Comparison of ENCODE assay signal across 1 cellular context in the genomic region with DNA sequence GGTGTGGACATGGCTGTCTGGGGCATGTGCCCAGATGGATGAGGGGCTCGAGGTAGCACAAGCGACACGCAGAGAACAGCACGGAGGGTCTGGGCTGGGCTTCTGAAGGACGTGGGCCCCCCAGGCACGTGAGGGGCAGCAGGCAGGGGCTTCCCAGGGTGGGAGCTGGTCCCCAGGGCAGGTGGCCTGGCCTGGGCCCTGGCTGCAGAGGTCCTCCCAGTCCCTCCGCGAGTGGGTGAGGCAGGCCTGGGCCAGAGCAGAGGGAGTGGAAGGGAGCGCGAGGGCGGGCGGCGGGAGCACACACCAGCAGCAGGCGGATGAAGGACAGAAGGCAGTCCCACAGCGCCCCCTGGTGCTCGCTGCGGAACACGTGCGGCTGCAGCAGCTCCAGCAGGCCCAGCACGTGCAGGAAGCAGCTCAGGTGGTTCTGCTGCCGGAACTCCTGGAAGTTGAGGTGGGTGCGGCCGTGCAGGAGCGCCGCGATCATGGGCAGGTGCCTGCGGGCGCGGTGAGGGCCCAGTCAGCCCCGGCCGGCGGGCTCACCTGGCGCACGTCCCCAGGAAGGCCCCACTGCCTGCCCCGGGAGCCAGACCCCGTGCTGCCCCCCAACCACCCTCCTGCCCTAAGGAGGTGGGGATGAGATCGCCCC.
TF ChIP-seq lines count a peak whose summit lies in the region.

No MANE protein-coding gene starts in this region.

TF ChIP-seq in WTC11, 78 proteins besides CTCF, POLR2A, EP300 and RAD21 (continued from another document and continues in another):
- TF ChIP-seq, protein P1, sequence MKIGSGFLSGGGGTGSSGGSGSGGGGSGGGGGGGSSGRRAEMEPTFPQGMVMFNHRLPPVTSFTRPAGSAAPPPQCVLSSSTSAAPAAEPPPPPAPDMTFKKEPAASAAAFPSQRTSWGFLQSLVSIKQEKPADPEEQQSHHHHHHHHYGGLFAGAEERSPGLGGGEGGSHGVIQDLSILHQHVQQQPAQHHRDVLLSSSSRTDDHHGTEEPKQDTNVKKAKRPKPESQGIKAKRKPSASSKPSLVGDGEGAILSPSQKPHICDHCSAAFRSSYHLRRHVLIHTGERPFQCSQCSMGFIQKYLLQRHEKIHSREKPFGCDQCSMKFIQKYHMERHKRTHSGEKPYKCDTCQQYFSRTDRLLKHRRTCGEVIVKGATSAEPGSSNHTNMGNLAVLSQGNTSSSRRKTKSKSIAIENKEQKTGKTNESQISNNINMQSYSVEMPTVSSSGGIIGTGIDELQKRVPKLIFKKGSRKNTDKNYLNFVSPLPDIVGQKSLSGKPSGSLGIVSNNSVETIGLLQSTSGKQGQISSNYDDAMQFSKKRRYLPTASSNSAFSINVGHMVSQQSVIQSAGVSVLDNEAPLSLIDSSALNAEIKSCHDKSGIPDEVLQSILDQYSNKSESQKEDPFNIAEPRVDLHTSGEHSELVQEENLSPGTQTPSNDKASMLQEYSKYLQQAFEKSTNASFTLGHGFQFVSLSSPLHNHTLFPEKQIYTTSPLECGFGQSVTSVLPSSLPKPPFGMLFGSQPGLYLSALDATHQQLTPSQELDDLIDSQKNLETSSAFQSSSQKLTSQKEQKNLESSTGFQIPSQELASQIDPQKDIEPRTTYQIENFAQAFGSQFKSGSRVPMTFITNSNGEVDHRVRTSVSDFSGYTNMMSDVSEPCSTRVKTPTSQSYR (CRISPR knock-in tag; IDR thresholded peaks at IDR 0.05): 0 out of 2 replicates have a peak, but pooled peaks have one; percentile 21
- TF ChIP-seq, protein P2, sequence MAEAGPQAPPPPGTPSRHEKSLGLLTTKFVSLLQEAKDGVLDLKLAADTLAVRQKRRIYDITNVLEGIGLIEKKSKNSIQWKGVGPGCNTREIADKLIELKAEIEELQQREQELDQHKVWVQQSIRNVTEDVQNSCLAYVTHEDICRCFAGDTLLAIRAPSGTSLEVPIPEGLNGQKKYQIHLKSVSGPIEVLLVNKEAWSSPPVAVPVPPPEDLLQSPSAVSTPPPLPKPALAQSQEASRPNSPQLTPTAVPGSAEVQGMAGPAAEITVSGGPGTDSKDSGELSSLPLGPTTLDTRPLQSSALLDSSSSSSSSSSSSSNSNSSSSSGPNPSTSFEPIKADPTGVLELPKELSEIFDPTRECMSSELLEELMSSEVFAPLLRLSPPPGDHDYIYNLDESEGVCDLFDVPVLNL (CRISPR knock-in tag; IDR thresholded peaks at IDR 0.05; ENCODE audit: borderline replicate concordance, low read depth): no peak
- TF ChIP-seq EMX1 (CRISPR knock-in tag; IDR thresholded peaks at IDR 0.05): no peak; the same call in 1 of the 2 replicates
- TF ChIP-seq SMAD3 (CRISPR knock-in tag; IDR thresholded peaks at IDR 0.05; ENCODE audit: borderline replicate concordance): no peak
- TF ChIP-seq SP1 (CRISPR knock-in tag; conservative IDR thresholded peaks at IDR 0.05): 0 out of 2 replicates have a peak, but pooled peaks have one; percentile 29
- TF ChIP-seq TP53 (CRISPR knock-in tag; IDR thresholded peaks at IDR 0.05): no peak
- 0 out of 2 replicates have a peak, but pooled peaks have one; percentile 20 for TF ChIP-seq FOXP1 (CRISPR knock-in tag; IDR thresholded peaks at IDR 0.05; ENCODE audit: borderline replicate concordance)
- TF ChIP-seq HMGA2 (CRISPR knock-in tag; IDR thresholded peaks at IDR 0.05): no peak
- TF ChIP-seq GRHL2 (CRISPR knock-in tag; IDR thresholded peaks at IDR 0.05; ENCODE audit: insufficient replicate concordance, severe bottlenecking): no peak
- no peak for TF ChIP-seq TEAD4 (CRISPR knock-in tag; IDR thresholded peaks at IDR 0.05)
- TF ChIP-seq, protein P3, sequence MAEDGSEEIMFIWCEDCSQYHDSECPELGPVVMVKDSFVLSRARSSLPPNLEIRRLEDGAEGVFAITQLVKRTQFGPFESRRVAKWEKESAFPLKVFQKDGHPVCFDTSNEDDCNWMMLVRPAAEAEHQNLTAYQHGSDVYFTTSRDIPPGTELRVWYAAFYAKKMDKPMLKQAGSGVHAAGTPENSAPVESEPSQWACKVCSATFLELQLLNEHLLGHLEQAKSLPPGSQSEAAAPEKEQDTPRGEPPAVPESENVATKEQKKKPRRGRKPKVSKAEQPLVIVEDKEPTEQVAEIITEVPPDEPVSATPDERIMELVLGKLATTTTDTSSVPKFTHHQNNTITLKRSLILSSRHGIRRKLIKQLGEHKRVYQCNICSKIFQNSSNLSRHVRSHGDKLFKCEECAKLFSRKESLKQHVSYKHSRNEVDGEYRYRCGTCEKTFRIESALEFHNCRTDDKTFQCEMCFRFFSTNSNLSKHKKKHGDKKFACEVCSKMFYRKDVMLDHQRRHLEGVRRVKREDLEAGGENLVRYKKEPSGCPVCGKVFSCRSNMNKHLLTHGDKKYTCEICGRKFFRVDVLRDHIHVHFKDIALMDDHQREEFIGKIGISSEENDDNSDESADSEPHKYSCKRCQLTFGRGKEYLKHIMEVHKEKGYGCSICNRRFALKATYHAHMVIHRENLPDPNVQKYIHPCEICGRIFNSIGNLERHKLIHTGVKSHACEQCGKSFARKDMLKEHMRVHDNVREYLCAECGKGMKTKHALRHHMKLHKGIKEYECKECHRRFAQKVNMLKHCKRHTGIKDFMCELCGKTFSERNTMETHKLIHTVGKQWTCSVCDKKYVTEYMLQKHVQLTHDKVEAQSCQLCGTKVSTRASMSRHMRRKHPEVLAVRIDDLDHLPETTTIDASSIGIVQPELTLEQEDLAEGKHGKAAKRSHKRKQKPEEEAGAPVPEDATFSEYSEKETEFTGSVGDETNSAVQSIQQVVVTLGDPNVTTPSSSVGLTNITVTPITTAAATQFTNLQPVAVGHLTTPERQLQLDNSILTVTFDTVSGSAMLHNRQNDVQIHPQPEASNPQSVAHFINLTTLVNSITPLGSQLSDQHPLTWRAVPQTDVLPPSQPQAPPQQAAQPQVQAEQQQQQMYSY (CRISPR knock-in tag; IDR thresholded peaks at IDR 0.05): no peak
- TF ChIP-seq E2F5 (CRISPR knock-in tag; IDR thresholded peaks at IDR 0.05): no peak
- TF ChIP-seq ZNF219 (CRISPR knock-in tag; IDR thresholded peaks at IDR 0.05; ENCODE audit: borderline replicate concordance): no peak; the same call in 1 of the 2 replicates
- no peak for TF ChIP-seq KAT7 (CRISPR knock-in tag; IDR thresholded peaks at IDR 0.05; ENCODE audit: borderline replicate concordance)
- no peak for TF ChIP-seq NR2C2 (CRISPR knock-in tag; IDR thresholded peaks at IDR 0.05)
- no peak for TF ChIP-seq SMAD4 (CRISPR knock-in tag; IDR thresholded peaks at IDR 0.05)
- TF ChIP-seq, protein P4, sequence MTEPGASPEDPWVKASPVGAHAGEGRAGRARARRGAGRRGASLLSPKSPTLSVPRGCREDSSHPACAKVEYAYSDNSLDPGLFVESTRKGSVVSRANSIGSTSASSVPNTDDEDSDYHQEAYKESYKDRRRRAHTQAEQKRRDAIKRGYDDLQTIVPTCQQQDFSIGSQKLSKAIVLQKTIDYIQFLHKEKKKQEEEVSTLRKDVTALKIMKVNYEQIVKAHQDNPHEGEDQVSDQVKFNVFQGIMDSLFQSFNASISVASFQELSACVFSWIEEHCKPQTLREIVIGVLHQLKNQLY (CRISPR knock-in tag; IDR thresholded peaks at IDR 0.05): no peak
- 0 out of 2 replicates have a peak, but pooled peaks have one; percentile 47 for TF ChIP-seq ETV6 (CRISPR knock-in tag; IDR thresholded peaks at IDR 0.05)
- TF ChIP-seq IRF1 (CRISPR knock-in tag; IDR thresholded peaks at IDR 0.05): no peak
- no peak for TF ChIP-seq ZNF396 (CRISPR knock-in tag; IDR thresholded peaks at IDR 0.05; ENCODE audit: borderline replicate concordance)
- no peak for TF ChIP-seq CBFB (CRISPR knock-in tag; IDR thresholded peaks at IDR 0.05; ENCODE audit: low read depth)
- TF ChIP-seq PRRX2 (CRISPR knock-in tag; IDR thresholded peaks at IDR 0.05): no peak
- TF ChIP-seq, protein P5, sequence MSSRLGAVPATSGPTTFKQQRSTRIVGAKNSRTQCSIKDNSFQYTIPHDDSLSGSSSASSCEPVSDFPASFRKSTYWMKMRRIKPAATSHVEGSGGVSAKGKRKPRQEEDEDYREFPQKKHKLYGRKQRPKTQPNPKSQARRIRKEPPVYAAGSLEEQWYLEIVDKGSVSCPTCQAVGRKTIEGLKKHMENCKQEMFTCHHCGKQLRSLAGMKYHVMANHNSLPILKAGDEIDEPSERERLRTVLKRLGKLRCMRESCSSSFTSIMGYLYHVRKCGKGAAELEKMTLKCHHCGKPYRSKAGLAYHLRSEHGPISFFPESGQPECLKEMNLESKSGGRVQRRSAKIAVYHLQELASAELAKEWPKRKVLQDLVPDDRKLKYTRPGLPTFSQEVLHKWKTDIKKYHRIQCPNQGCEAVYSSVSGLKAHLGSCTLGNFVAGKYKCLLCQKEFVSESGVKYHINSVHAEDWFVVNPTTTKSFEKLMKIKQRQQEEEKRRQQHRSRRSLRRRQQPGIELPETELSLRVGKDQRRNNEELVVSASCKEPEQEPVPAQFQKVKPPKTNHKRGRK (CRISPR knock-in tag; IDR thresholded peaks at IDR 0.05; ENCODE audit: borderline replicate concordance): no peak
- TF ChIP-seq, protein P6, sequence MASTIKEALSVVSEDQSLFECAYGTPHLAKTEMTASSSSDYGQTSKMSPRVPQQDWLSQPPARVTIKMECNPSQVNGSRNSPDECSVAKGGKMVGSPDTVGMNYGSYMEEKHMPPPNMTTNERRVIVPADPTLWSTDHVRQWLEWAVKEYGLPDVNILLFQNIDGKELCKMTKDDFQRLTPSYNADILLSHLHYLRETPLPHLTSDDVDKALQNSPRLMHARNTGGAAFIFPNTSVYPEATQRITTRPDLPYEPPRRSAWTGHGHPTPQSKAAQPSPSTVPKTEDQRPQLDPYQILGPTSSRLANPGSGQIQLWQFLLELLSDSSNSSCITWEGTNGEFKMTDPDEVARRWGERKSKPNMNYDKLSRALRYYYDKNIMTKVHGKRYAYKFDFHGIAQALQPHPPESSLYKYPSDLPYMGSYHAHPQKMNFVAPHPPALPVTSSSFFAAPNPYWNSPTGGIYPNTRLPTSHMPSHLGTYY (CRISPR knock-in tag; IDR thresholded peaks at IDR 0.05): no peak
- no peak for TF ChIP-seq ZNF317 (CRISPR knock-in tag; IDR thresholded peaks at IDR 0.05; ENCODE audit: borderline replicate concordance, low read depth)
- no peak for TF ChIP-seq NR1H2 (CRISPR knock-in tag; IDR thresholded peaks at IDR 0.05)
- TF ChIP-seq, protein P7, sequence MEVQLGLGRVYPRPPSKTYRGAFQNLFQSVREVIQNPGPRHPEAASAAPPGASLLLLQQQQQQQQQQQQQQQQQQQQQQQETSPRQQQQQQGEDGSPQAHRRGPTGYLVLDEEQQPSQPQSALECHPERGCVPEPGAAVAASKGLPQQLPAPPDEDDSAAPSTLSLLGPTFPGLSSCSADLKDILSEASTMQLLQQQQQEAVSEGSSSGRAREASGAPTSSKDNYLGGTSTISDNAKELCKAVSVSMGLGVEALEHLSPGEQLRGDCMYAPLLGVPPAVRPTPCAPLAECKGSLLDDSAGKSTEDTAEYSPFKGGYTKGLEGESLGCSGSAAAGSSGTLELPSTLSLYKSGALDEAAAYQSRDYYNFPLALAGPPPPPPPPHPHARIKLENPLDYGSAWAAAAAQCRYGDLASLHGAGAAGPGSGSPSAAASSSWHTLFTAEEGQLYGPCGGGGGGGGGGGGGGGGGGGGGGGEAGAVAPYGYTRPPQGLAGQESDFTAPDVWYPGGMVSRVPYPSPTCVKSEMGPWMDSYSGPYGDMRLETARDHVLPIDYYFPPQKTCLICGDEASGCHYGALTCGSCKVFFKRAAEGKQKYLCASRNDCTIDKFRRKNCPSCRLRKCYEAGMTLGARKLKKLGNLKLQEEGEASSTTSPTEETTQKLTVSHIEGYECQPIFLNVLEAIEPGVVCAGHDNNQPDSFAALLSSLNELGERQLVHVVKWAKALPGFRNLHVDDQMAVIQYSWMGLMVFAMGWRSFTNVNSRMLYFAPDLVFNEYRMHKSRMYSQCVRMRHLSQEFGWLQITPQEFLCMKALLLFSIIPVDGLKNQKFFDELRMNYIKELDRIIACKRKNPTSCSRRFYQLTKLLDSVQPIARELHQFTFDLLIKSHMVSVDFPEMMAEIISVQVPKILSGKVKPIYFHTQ (CRISPR knock-in tag; IDR thresholded peaks at IDR 0.05): no peak
- no peak for TF ChIP-seq ZNF232 (CRISPR knock-in tag; IDR thresholded peaks at IDR 0.05)
- no peak for TF ChIP-seq OVOL2 (CRISPR knock-in tag; IDR thresholded peaks at IDR 0.05; ENCODE audit: borderline replicate concordance)
- no peak for TF ChIP-seq STAT6 (CRISPR knock-in tag; conservative IDR thresholded peaks at IDR 0.05; ENCODE audit: low read depth)
- no peak for TF ChIP-seq ATF1 (CRISPR knock-in tag; IDR thresholded peaks at IDR 0.05)
- TF ChIP-seq ZBTB21 (CRISPR knock-in tag; IDR thresholded peaks at IDR 0.05; ENCODE audit: borderline replicate concordance): no peak; the same call in 1 of the 2 replicates
- TF ChIP-seq USF2 (CRISPR knock-in tag; IDR thresholded peaks at IDR 0.05): peak; percentile 88
